In genomic region chr15:89400121-89400996, GRCh38 we compare ENCODE assay signal across 8 cellular contexts.
DNase-seq lines count a peak whose midpoint lies in the region; ATAC-seq and TF ChIP-seq lines count a peak whose summit lies in the region.

No MANE protein-coding gene starts in this region.

- no peak overlapping the region for H3K27ac ChIP-seq in CD4-positive, alpha-beta T cell (ENCODE audit: low read depth, low read length)
- H3K27ac ChIP-seq in effector memory CD4-positive, alpha-beta T cell (ENCODE audit: insufficient read depth, low read length, poor library complexity, severe bottlenecking), result no peak overlapping the region
- H3K27ac ChIP-seq in upper lobe of right lung, result no peak overlapping the region

- CTCF ChIA-PET in CD4-positive, alpha-beta T cell (lab: Charles Lee), result interaction anchor here (1.0 kb wide), 1 partner anchor 41 kb away, joined by 4 read pairs; no protein-coding TSS in a partner anchor

- intact Hi-C loops in CD4-positive, alpha-beta T cell (cut with DNase I, micrococcal nuclease), result loop anchor here in 1 of 2 experiments (5.0 kb wide), 1 partner anchor 43 kb away; no protein-coding TSS in a partner anchor
- intact Hi-C loops in upper lobe of right lung (cut with DNase I), result no loop called here

- H3K4me3 Mint-ChIP-seq in CD4-positive, alpha-beta T cell, result peak overlapping the region; percentile 69

- TF ChIP-seq CTCF in CD4-positive, alpha-beta T cell (IDR thresholded peaks at IDR 0.05), result no peak
- no peak for TF ChIP-seq CTCF in upper lobe of right lung (IDR thresholded peaks at IDR 0.05)

- no peaks in the 10 kb centered on the region for H3K9me3 Mint-ChIP-seq in CD4-positive, alpha-beta T cell

- peak; percentile 14 for ATAC-seq in CD4-positive, alpha-beta T cell (ENCODE audit: poor library complexity)
- ATAC-seq in GM19452 (IDR thresholded peaks at IDR 0.05; ENCODE audit: unreplicated experiment), result peak; percentile 7
- ATAC-seq in upper lobe of right lung, result no peak
- no peak for ATAC-seq in HG02763 (IDR thresholded peaks at IDR 0.05; ENCODE audit: unreplicated experiment)
- no peak for ATAC-seq in HG02981 (IDR thresholded peaks at IDR 0.05; ENCODE audit: unreplicated experiment)

- POLR2A ChIA-PET in CD4-positive, alpha-beta T cell (lab: Charles Lee), result no interaction called here

- no peaks in the 10 kb centered on the region for H3K36me3 Mint-ChIP-seq in CD4-positive, alpha-beta T cell (ENCODE audit: low read depth)

- H3K36me3 ChIP-seq in effector memory CD4-positive, alpha-beta T cell (ENCODE audit: control insufficient read depth, insufficient read depth, low read length), result no peaks in the 10 kb centered on the region
- H3K36me3 ChIP-seq in upper lobe of right lung, result no peaks in the 10 kb centered on the region

- H3K9me3 ChIP-seq in CD4-positive, alpha-beta T cell (ENCODE audit: control insufficient read depth, low read length), result no peaks in the 10 kb centered on the region
- H3K9me3 ChIP-seq in effector memory CD4-positive, alpha-beta T cell (ENCODE audit: control insufficient read depth, low read length), result no peaks in the 10 kb centered on the region
- no peaks in the 10 kb centered on the region for H3K9me3 ChIP-seq in upper lobe of right lung

- peaks cover 5% of the 10 kb centered on the region for H3K4me1 Mint-ChIP-seq in CD4-positive, alpha-beta T cell (ENCODE audit: low read depth)

- DNase-seq in CD4-positive, alpha-beta T cell, result no peak
- DNase-seq in NCI-H460 (ENCODE audit: extremely low read depth, low read depth) (peak; percentile 4), upper lobe of right lung (no peak)
- DNase-seq in effector memory CD4-positive, alpha-beta T cell, result no peak
- DNase-seq in stimulated activated CD4-positive, alpha-beta T cell treated with anti-CD3 and anti-CD28 coated beads, Interleukin-4, amount 100 ng/mL, for 4 hours, result no peak

- peaks cover 15% of the 10 kb centered on the region for H3K4me1 ChIP-seq in effector memory CD4-positive, alpha-beta T cell (ENCODE audit: control insufficient read depth, insufficient read depth, low read length, poor library complexity, severe bottlenecking)
- peaks cover 12% of the 10 kb centered on the region for H3K4me1 ChIP-seq in upper lobe of right lung

- peaks cover 74% of the 10 kb centered on the region for H3K27me3 ChIP-seq in CD4-positive, alpha-beta T cell (ENCODE audit: control insufficient read depth, insufficient read depth, low read length)
- peaks cover 44% of the 10 kb centered on the region for H3K27me3 ChIP-seq in effector memory CD4-positive, alpha-beta T cell (replicated peaks; ENCODE audit: control insufficient read depth, insufficient read depth, low read length, poor library complexity, severe bottlenecking)
- H3K27me3 ChIP-seq in upper lobe of right lung, result peaks cover 89% of the 10 kb centered on the region

- H3K27me3 Mint-ChIP-seq in CD4-positive, alpha-beta T cell, result peaks cover 84% of the 10 kb centered on the region

- peak overlapping the region; percentile 52 for H3K4me3 ChIP-seq in effector memory CD4-positive, alpha-beta T cell (ENCODE audit: insufficient read depth, low read depth, low read length, poor library complexity, severe bottlenecking)
- peak overlapping the region; percentile 33 for H3K4me3 ChIP-seq in upper lobe of right lung

- no peak overlapping the region for H3K27ac Mint-ChIP-seq in CD4-positive, alpha-beta T cell

Comparison
In these comparisons a context has a peak if more than half of its experiments do, and no peak if none do; other contexts are left out.
1. ATAC-seq: peak in CD4-positive, alpha-beta T cell (single experiment) and GM19452 (single experiment); none in upper lobe of right lung (single experiment), HG02763 (single experiment) and HG02981 (single experiment).